In genomic region chr2:138841459-138841858, GRCh38 we compare ENCODE assay signal across 26 cellular contexts.
"Had no signal": no experiment of that assay in that cellular context is flagged by ENCODE, and none has a peak within 500 bp of the region (broad histone marks: within the 10 kb centered on the region; RNA-seq: fewer than 3 reads in every experiment).

No MANE protein-coding gene starts in this region.

- H3K27me3 ChIP-seq: colonic mucosa, gastroesophageal sphincter, ovary, vagina had no signal

- H3K4me1 Mint-ChIP-seq: activated CD4-positive, alpha-beta T cell treated with anti-CD3 and anti-CD28 coated beads, Interleukin-2, amount 10 ng/mL, durations not matched to agents 7 days and 5 days; activated T-helper 17 cell treated with anti-CD3 and anti-CD28 coated beads, Interleukin-2, amount 50 U/mL, for 72 hours; nephron; stimulated activated memory B cell treated with anti-CD40 and anti-IgM and Interleukin-4, amounts not matched to agents 10 μg/mL and 1 μg/mL and 100 μg/mL, for 72 hours; stimulated activated naive CD8-positive, alpha-beta T cell treated with anti-CD3 and anti-CD28 coated beads, Interleukin-15, amount 100 ng/mL, for 72 hours; T-helper 17 cell had no signal

- DNase-seq: activated CD4-positive, alpha-beta T cell treated with anti-CD3 and anti-CD28 coated beads, Interleukin-2, amount 10 ng/mL, durations not matched to agents 7 days and 5 days; activated CD4-positive, CD25-positive, alpha-beta regulatory T cell treated with anti-CD3 and anti-CD28 coated beads, Interleukin-2, amount 50 U/mL, for 72 hours; activated CD8-positive, alpha-beta T cell treated with anti-CD3 and anti-CD28 coated beads for 36 hours; activated T-cell treated with anti-CD3 and anti-CD28 coated beads, Interleukin-2, amount 50 U/mL, for 4 hours; colonic mucosa; effector CD8-positive, alpha-beta T cell; hippocampal formation; kidney glomerular epithelial cell; left ventricle myocardium inferior; ovary; stimulated activated CD4-positive, alpha-beta T cell treated with anti-CD3 and anti-CD28 coated beads, Interleukin-4, amount 100 ng/mL, for 4 hours; stimulated activated CD8-positive, alpha-beta memory T cell treated with anti-CD3 and anti-CD28 coated beads, Interleukin-4, amount 100 ng/mL, for 48 hours; stimulated activated naive CD8-positive, alpha-beta T cell treated with anti-CD3 and anti-CD28 coated beads, Interleukin-15, amount 100 ng/mL, for 72 hours; substantia nigra; T-helper 17 cell; T1000 had no signal

- H3K36me3 ChIP-seq: colonic mucosa, gastroesophageal sphincter, left ventricle myocardium inferior, ovary, vagina, WERI-Rb-1 had no signal

- H3K27ac Mint-ChIP-seq: activated CD4-positive, alpha-beta T cell treated with anti-CD3 and anti-CD28 coated beads, Interleukin-2, amount 10 ng/mL, durations not matched to agents 7 days and 5 days; activated CD8-positive, alpha-beta T cell treated with anti-CD3 and anti-CD28 coated beads for 36 hours; activated naive CD4-positive, alpha-beta T cell treated with anti-CD3 and anti-CD28 coated beads, Interleukin-2, amount 50 U/mL, for 72 hours; activated T-helper 17 cell treated with anti-CD3 and anti-CD28 coated beads, Interleukin-2, amount 50 U/mL, for 72 hours; nephron; progenitor cell of endocrine pancreas; stimulated activated memory B cell treated with anti-CD40 and anti-IgM and Interleukin-4, amounts not matched to agents 10 μg/mL and 1 μg/mL and 100 μg/mL, for 72 hours; T-helper 17 cell; type B pancreatic cell had no signal

- H3K4me3 ChIP-seq: colonic mucosa, gastroesophageal sphincter, left ventricle myocardium inferior, ovary, skin epidermis, vagina had no signal

- H3K4me3 Mint-ChIP-seq: activated CD4-positive, alpha-beta T cell treated with anti-CD3 and anti-CD28 coated beads, Interleukin-2, amount 10 ng/mL, durations not matched to agents 7 days and 5 days; activated CD8-positive, alpha-beta T cell treated with anti-CD3 and anti-CD28 coated beads for 36 hours; activated T-cell treated with anti-CD3 and anti-CD28 coated beads, Interleukin-2, amount 50 U/mL, for 4 hours; activated T-helper 17 cell treated with anti-CD3 and anti-CD28 coated beads, Interleukin-2, amount 50 U/mL, for 72 hours; nephron; stimulated activated memory B cell treated with anti-CD40 and anti-IgM and Interleukin-4, amounts not matched to agents 10 μg/mL and 1 μg/mL and 100 μg/mL, for 72 hours; stimulated activated naive CD8-positive, alpha-beta T cell treated with anti-CD3 and anti-CD28 coated beads, Interleukin-15, amount 100 ng/mL, for 72 hours; T-helper 17 cell; type B pancreatic cell had no signal

- H3K36me3 Mint-ChIP-seq: activated naive CD4-positive, alpha-beta T cell treated with anti-CD3 and anti-CD28 coated beads, Interleukin-2, amount 50 U/mL, for 72 hours; stimulated activated memory B cell treated with anti-CD40 and anti-IgM and Interleukin-4, amounts not matched to agents 10 μg/mL and 1 μg/mL and 100 μg/mL, for 72 hours; type B pancreatic cell had no signal

- H3K9me3 Mint-ChIP-seq: activated CD4-positive, alpha-beta T cell treated with anti-CD3 and anti-CD28 coated beads, Interleukin-2, amount 10 ng/mL, durations not matched to agents 7 days and 5 days; activated CD8-positive, alpha-beta T cell treated with anti-CD3 and anti-CD28 coated beads for 36 hours; activated naive CD4-positive, alpha-beta T cell treated with anti-CD3 and anti-CD28 coated beads, Interleukin-2, amount 50 U/mL, for 72 hours; activated T-cell treated with anti-CD3 and anti-CD28 coated beads, Interleukin-2, amount 50 U/mL, for 4 hours; activated T-helper 17 cell treated with anti-CD3 and anti-CD28 coated beads, Interleukin-2, amount 50 U/mL, for 72 hours; nephron; stimulated activated memory B cell treated with anti-CD40 and anti-IgM and Interleukin-4, amounts not matched to agents 10 μg/mL and 1 μg/mL and 100 μg/mL, for 72 hours; stimulated activated naive CD8-positive, alpha-beta T cell treated with anti-CD3 and anti-CD28 coated beads, Interleukin-15, amount 100 ng/mL, for 72 hours had no signal

- H3K27me3 Mint-ChIP-seq: progenitor cell of endocrine pancreas; stimulated activated memory B cell treated with anti-CD40 and anti-IgM and Interleukin-4, amounts not matched to agents 10 μg/mL and 1 μg/mL and 100 μg/mL, for 72 hours; type B pancreatic cell had no signal
